Comparison of ENCODE assay signal across 17 cellular contexts in the genomic region with DNA sequence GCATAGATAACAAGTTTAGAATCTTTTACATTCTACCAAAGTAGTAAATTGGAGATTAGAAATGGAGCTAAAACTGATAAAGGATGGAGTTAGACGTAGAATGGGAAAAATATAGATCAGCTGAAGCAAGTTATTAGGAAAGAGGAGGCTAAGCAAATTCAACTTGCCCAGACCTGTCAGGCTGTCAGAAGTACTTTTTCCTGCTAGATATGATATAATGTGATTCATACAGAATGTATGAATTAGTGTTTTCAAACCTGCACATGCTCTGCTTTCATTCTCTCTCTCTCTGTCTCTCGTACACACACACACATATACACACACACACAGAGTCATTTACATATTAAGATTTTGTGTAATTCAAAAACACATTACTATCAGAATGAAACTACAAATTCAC.
DNase-seq lines count a peak whose midpoint lies in the region; ATAC-seq, FAIRE-seq and TF ChIP-seq lines count a peak whose summit lies in the region.
"Had no signal": no experiment of that assay in that cellular context is flagged by ENCODE, and none has a peak within 500 bp of the region (broad histone marks: within the 10 kb centered on the region; RNA-seq: fewer than 3 reads in every experiment).

No MANE protein-coding gene starts in this region.

- H3K27me3 Mint-ChIP-seq in mesothelial cell of epicardium (ENCODE audit: low read depth) = no peaks in the 10 kb centered on the region
- no peaks in the 10 kb centered on the region for H3K27me3 Mint-ChIP-seq in osteocyte (ENCODE audit: unreplicated experiment)
- H3K27me3 Mint-ChIP-seq in effector memory CD8-positive, alpha-beta T cell = no peaks in the 10 kb centered on the region
- H3K27me3 Mint-ChIP-seq: CD4-positive, alpha-beta memory T cell had no signal

- TF ChIP-seq CTCF in RWPE1 (conservative IDR thresholded peaks at IDR 0.05; ENCODE audit: low read depth) (no peak), mesothelial cell of epicardium (IDR thresholded peaks at IDR 0.05; ENCODE audit: unreplicated experiment) (no peak), osteocyte (IDR thresholded peaks at IDR 0.05) (no peak)

- CTCF ChIA-PET in RWPE1 (lab: Yijun Ruan, JAX) = interaction anchor here (0.7 kb wide), 1 partner anchor 201 kb away, joined by 3 read pairs; no protein-coding TSS in a partner anchor

- H3K9me3 Mint-ChIP-seq in mesothelial cell of epicardium (peaks cover 2% of the 10 kb centered on the region), osteocyte (ENCODE audit: unreplicated experiment) (no peaks in the 10 kb centered on the region)
- peaks cover 5 to 16% of the 10 kb centered on the region in 2 donors for H3K9me3 Mint-ChIP-seq in effector memory CD8-positive, alpha-beta T cell
- H3K9me3 Mint-ChIP-seq: H9 had no signal

- no peaks in the 10 kb centered on the region for H3K36me3 Mint-ChIP-seq in mesothelial cell of epicardium
- H3K36me3 Mint-ChIP-seq in osteocyte (ENCODE audit: unreplicated experiment) = no peaks in the 10 kb centered on the region
- no peaks in the 10 kb centered on the region for H3K36me3 Mint-ChIP-seq in effector memory CD8-positive, alpha-beta T cell (ENCODE audit: insufficient read depth)
- H3K36me3 Mint-ChIP-seq: CD4-positive, alpha-beta memory T cell had no signal

- H3K27ac ChIP-seq in RWPE1 (no peak overlapping the region), epithelial cell of prostate (peak overlapping the region; percentile 24)
- H3K27ac ChIP-seq: A549, C4-2B had no signal

- POLR2A ChIA-PET in RWPE1 (lab: Yijun Ruan, JAX; ENCODE audit: low non-redundant PET) = no interaction called here

- H3K4me1 Mint-ChIP-seq in mesothelial cell of epicardium (peaks cover 7% of the 10 kb centered on the region), osteocyte (ENCODE audit: unreplicated experiment) (no peaks in the 10 kb centered on the region)
- no peaks in the 10 kb centered on the region for H3K4me1 Mint-ChIP-seq in effector memory CD8-positive, alpha-beta T cell (ENCODE audit: low read depth in 2 of 2)
- H3K4me1 Mint-ChIP-seq: CD4-positive, alpha-beta memory T cell; H9 had no signal

- no peak overlapping the region for H3K4me3 Mint-ChIP-seq in mesothelial cell of epicardium
- no peak overlapping the region for H3K4me3 Mint-ChIP-seq in osteocyte (ENCODE audit: unreplicated experiment)
- no peak overlapping the region for H3K4me3 Mint-ChIP-seq in effector memory CD8-positive, alpha-beta T cell
- H3K4me3 Mint-ChIP-seq: CD4-positive, alpha-beta memory T cell; H9 had no signal

- H3K27ac Mint-ChIP-seq in mesothelial cell of epicardium = peak overlapping the region; percentile 9
- H3K27ac Mint-ChIP-seq in osteocyte (ENCODE audit: unreplicated experiment) = no peak overlapping the region
- no peak overlapping the region for H3K27ac Mint-ChIP-seq in effector memory CD8-positive, alpha-beta T cell
- H3K27ac Mint-ChIP-seq: CD4-positive, alpha-beta memory T cell; H9 had no signal

- ATAC-seq in GM18867 (IDR thresholded peaks at IDR 0.05; ENCODE audit: unreplicated experiment) = no peak
- ATAC-seq in effector memory CD8-positive, alpha-beta T cell (replicated peaks) = no peak
- ATAC-seq: A549, GM12878, HepG2 had no signal

- DNase-seq in HTR-8/SVneo (ENCODE audit: insufficient read length, low spot score) (peak; percentile 7), RWPE1 (ENCODE audit: low spot score) (peak; percentile 67), epithelial cell of prostate (ENCODE audit: low read depth, low spot score) (peak; percentile 70), mesothelial cell of epicardium (ENCODE audit: low spot score in 2 of 2, unreplicated experiment in 2 of 2) (no peak), osteocyte (ENCODE audit: extremely low spot score, unreplicated experiment) (no peak)
- no peak for DNase-seq in effector memory CD8-positive, alpha-beta T cell
- DNase-seq: BE2C; CD4-positive, alpha-beta memory T cell; DMS79; GOT3; H9 had no signal

- no peak for FAIRE-seq in HTR-8/SVneo (lab: Jason Lieb, UNC)
- FAIRE-seq: A549, GM12878, GM18507, HepG2 had no signal

Comparison
In these comparisons a context has a peak if more than half of its experiments do, and no peak if none do; other contexts are left out.
1. DNase-seq: peak in HTR-8/SVneo (single experiment), RWPE1 (single experiment) and epithelial cell of prostate (single experiment); none in mesothelial cell of epicardium (0 of 2), osteocyte (single experiment) and effector memory CD8-positive, alpha-beta T cell (0 of 3).